13 cellular contexts compared by ENCODE assay signal in genomic region chr19:4088065-4088679, GRCh38. TPM values are rescaled to one million over a fixed set of nuclear protein-coding genes. Genes with fewer than 3 reads are reported as not detected.
A peak's percentile ranks its signal among the peaks of the same experiment; 100 is the strongest.
DNase-seq lines count a peak whose midpoint lies in the region; ATAC-seq and TF ChIP-seq lines count a peak whose summit lies in the region.
"Had no signal": no experiment of that assay in that cellular context is flagged by ENCODE, and none has a peak within 500 bp of the region (broad histone marks: within the 10 kb centered on the region; RNA-seq: fewer than 3 reads in every experiment).

No MANE protein-coding gene starts in this region.

- peaks cover 7% of the 10 kb centered on the region for H3K36me3 Mint-ChIP-seq in activated T-helper 1 cell treated with anti-CD3 and anti-CD28 coated beads, Interleukin-12 subunit alpha, Interleukin-12 subunit beta, Interleukin-2, Interleukin-4 antibody, amounts not matched to agents 30 ng/mL and 10 ng/mL and 1 ng/mL, durations not matched to agents 14 hours and 24 hours and 36 hours (ENCODE audit: low read depth)
- no peaks in the 10 kb centered on the region for H3K36me3 Mint-ChIP-seq in natural killer cell treated with Interleukin-12 subunit alpha and Interleukin-12 subunit beta and Interleukin-15 and Interleukin-18, amount 100 ng/mL, for 72 hours

- H3K4me3 ChIP-seq in BLaER1: peak overlapping the region; percentile 63; the same call in 1 of the 2 replicates
- no peak overlapping the region; a peak in 1 of 4 replicates for H3K4me3 ChIP-seq in DND-41 (ENCODE audit: low read depth in 1 of 2, low read length in 2 of 2)
- H3K4me3 ChIP-seq in colonic mucosa: no peak overlapping the region

- H3K27ac Mint-ChIP-seq in activated T-helper 1 cell treated with anti-CD3 and anti-CD28 coated beads, Interleukin-12 subunit alpha, Interleukin-12 subunit beta, Interleukin-2, Interleukin-4 antibody, amounts not matched to agents 30 ng/mL and 10 ng/mL and 1 ng/mL, durations not matched to agents 14 hours and 24 hours and 36 hours: peak overlapping the region; percentile 94
- peak overlapping the region; percentile 98 for H3K27ac Mint-ChIP-seq in natural killer cell treated with Interleukin-12 subunit alpha and Interleukin-12 subunit beta and Interleukin-15 and Interleukin-18, amount 100 ng/mL, for 72 hours

- H3K4me2 ChIP-seq in BLaER1 (peak overlapping the region; percentile 98), DND-41 (ENCODE audit: insufficient read depth, low read length) (peak overlapping the region; percentile 54; the same call in 1 of the 2 replicates)

- intact Hi-C loops in activated T-helper 1 cell treated with anti-CD3 and anti-CD28 coated beads, Interleukin-12 subunit alpha, Interleukin-12 subunit beta, Interleukin-2, Interleukin-4 antibody, amounts not matched to agents 30 ng/mL and 10 ng/mL and 1 ng/mL, durations not matched to agents 14 hours and 24 hours and 36 hours (cut with micrococcal nuclease): no loop called here
- intact Hi-C loops in colonic mucosa (cut with DNase I): no loop called here

- peaks cover 18% of the 10 kb centered on the region for H3K4me1 Mint-ChIP-seq in activated T-helper 1 cell treated with anti-CD3 and anti-CD28 coated beads, Interleukin-12 subunit alpha, Interleukin-12 subunit beta, Interleukin-2, Interleukin-4 antibody, amounts not matched to agents 30 ng/mL and 10 ng/mL and 1 ng/mL, durations not matched to agents 14 hours and 24 hours and 36 hours (ENCODE audit: low read depth)
- peaks cover 16 to 40% of the 10 kb centered on the region in 2 donors for H3K4me1 Mint-ChIP-seq in natural killer cell treated with Interleukin-12 subunit alpha and Interleukin-12 subunit beta and Interleukin-15 and Interleukin-18, amount 100 ng/mL, for 72 hours (ENCODE audit: low read depth in 2 of 2)
- H3K4me1 Mint-ChIP-seq: brain, neural crest cell had no signal

- H3K4me1 ChIP-seq in BLaER1 (peaks cover 92% of the 10 kb centered on the region), DND-41 (ENCODE audit: insufficient read depth, low read length) (peaks cover 46% of the 10 kb centered on the region), colonic mucosa (peaks cover 26% of the 10 kb centered on the region)
- H3K4me1 ChIP-seq: foreskin keratinocyte had no signal

- H3K27me3 ChIP-seq in BLaER1 (no peaks in the 10 kb centered on the region), DND-41 (ENCODE audit: insufficient read depth, low read length, poor library complexity) (no peaks in the 10 kb centered on the region), colonic mucosa (no peaks in the 10 kb centered on the region)
- H3K27me3 ChIP-seq: foreskin keratinocyte had no signal

- H2AFZ ChIP-seq in DND-41 (ENCODE audit: low read depth, low read length): no peak overlapping the region

- H4K20me1 ChIP-seq in BLaER1 (no peaks in the 10 kb centered on the region), DND-41 (ENCODE audit: insufficient read depth, low read length) (peaks cover 21% of the 10 kb centered on the region)

- no peak for ATAC-seq in DND-41 (ENCODE audit: insufficient read depth, low read depth)
- no peak for ATAC-seq in natural killer cell treated with Interleukin-12 subunit alpha and Interleukin-12 subunit beta and Interleukin-15 and Interleukin-18, amount 100 ng/mL, for 72 hours
- no peak for ATAC-seq in esophagus mucosa
- ATAC-seq: foreskin keratinocyte had no signal

- H3K27me3 Mint-ChIP-seq in activated T-helper 1 cell treated with anti-CD3 and anti-CD28 coated beads, Interleukin-12 subunit alpha, Interleukin-12 subunit beta, Interleukin-2, Interleukin-4 antibody, amounts not matched to agents 30 ng/mL and 10 ng/mL and 1 ng/mL, durations not matched to agents 14 hours and 24 hours and 36 hours (ENCODE audit: insufficient read depth): no peaks in the 10 kb centered on the region
- H3K27me3 Mint-ChIP-seq in natural killer cell treated with Interleukin-12 subunit alpha and Interleukin-12 subunit beta and Interleukin-15 and Interleukin-18, amount 100 ng/mL, for 72 hours: no peaks in the 10 kb centered on the region
- H3K27me3 Mint-ChIP-seq: brain had no signal

- peak overlapping the region; percentile 78 for H3K4me3 Mint-ChIP-seq in activated T-helper 1 cell treated with anti-CD3 and anti-CD28 coated beads, Interleukin-12 subunit alpha, Interleukin-12 subunit beta, Interleukin-2, Interleukin-4 antibody, amounts not matched to agents 30 ng/mL and 10 ng/mL and 1 ng/mL, durations not matched to agents 14 hours and 24 hours and 36 hours
- peak overlapping the region; percentile 85 for H3K4me3 Mint-ChIP-seq in natural killer cell treated with Interleukin-12 subunit alpha and Interleukin-12 subunit beta and Interleukin-15 and Interleukin-18, amount 100 ng/mL, for 72 hours
- H3K4me3 Mint-ChIP-seq: brain, neural crest cell had no signal

- H3K9ac ChIP-seq in BLaER1 (no peak overlapping the region), DND-41 (ENCODE audit: low read depth, low read length) (peak overlapping the region; percentile 29; the same call in 1 of the 2 replicates), colonic mucosa (ENCODE audit: low read depth in 2 of 2, low read length in 2 of 2) (peak overlapping the region in 1 of 2 donors; percentile 24)

- TF ChIP-seq CTCF in DND-41 (IDR thresholded peaks at IDR 0.05; ENCODE audit: borderline replicate concordance, extremely low read depth, low read length, poor library complexity, severe bottlenecking) (no peak), colonic mucosa (IDR thresholded peaks at IDR 0.05) (no peak)

- no peaks in the 10 kb centered on the region for H3K9me3 Mint-ChIP-seq in activated T-helper 1 cell treated with anti-CD3 and anti-CD28 coated beads, Interleukin-12 subunit alpha, Interleukin-12 subunit beta, Interleukin-2, Interleukin-4 antibody, amounts not matched to agents 30 ng/mL and 10 ng/mL and 1 ng/mL, durations not matched to agents 14 hours and 24 hours and 36 hours
- H3K9me3 Mint-ChIP-seq in natural killer cell treated with Interleukin-12 subunit alpha and Interleukin-12 subunit beta and Interleukin-15 and Interleukin-18, amount 100 ng/mL, for 72 hours: no peaks in the 10 kb centered on the region
- H3K9me3 Mint-ChIP-seq: brain, neural crest cell had no signal

- peaks cover 14% of the 10 kb centered on the region for H3K36me3 ChIP-seq in BLaER1
- H3K36me3 ChIP-seq in DND-41 (ENCODE audit: insufficient read depth, low read length): peaks cover 27% of the 10 kb centered on the region
- no peaks in the 10 kb centered on the region for H3K36me3 ChIP-seq in colonic mucosa

- H3K27ac ChIP-seq in BLaER1 (peak overlapping the region; percentile 59; the same call in 1 of the 2 replicates), DND-41 (ENCODE audit: low read length) (peak overlapping the region; percentile 90), colonic mucosa (no peak overlapping the region)
- H3K27ac ChIP-seq: foreskin keratinocyte had no signal

- H3K9me3 ChIP-seq in BLaER1 (no peaks in the 10 kb centered on the region), DND-41 (ENCODE audit: insufficient read depth, low read length, severe bottlenecking) (no peaks in the 10 kb centered on the region), colonic mucosa (no peaks in the 10 kb centered on the region)

- DNase-seq in DND-41 (no peak), DMS153 treated with DMSO at 0.1 percent for 48 hours (lab: John Stamatoyannopoulos, UW; ENCODE audit: unreplicated experiment) (no peak), colonic mucosa (no peak), NCI-H1105 (lab: John Stamatoyannopoulos, UW) (no peak)
- no peak for DNase-seq in activated T-helper 1 cell treated with anti-CD3 and anti-CD28 coated beads, Interleukin-12 subunit alpha, Interleukin-12 subunit beta, Interleukin-2, Interleukin-4 antibody, amounts not matched to agents 30 ng/mL and 10 ng/mL and 1 ng/mL, durations not matched to agents 14 hours and 24 hours and 36 hours (ENCODE audit: low spot score)
- no peak for DNase-seq in natural killer cell treated with Interleukin-12 subunit alpha and Interleukin-12 subunit beta and Interleukin-15 and Interleukin-18, amount 100 ng/mL, for 72 hours (ENCODE audit: low spot score)
- DNase-seq: foreskin keratinocyte, NCI-H1930, NCI-H524 treated with DMSO at 0.1 percent for 48 hours had no signal

- no peaks in the 10 kb centered on the region for H3K79me2 ChIP-seq in DND-41 (ENCODE audit: insufficient read depth, low read length)

RNA-seq across cellular contexts. Expression of gene ZBTB7A, which starts 21.5 kb away (rescaled TPM):
- total RNA-seq in activated T-helper 1 cell treated with anti-CD3 and anti-CD28 coated beads, Interleukin-12 subunit alpha, Interleukin-12 subunit beta, Interleukin-2, Interleukin-4 antibody, amounts not matched to agents 30 ng/mL and 10 ng/mL and 1 ng/mL, durations not matched to agents 14 hours and 24 hours and 36 hours: 37.1 and 41.3 TPM in 2 replicates
- 10 to 100 TPM; 63.4 to 70.5 TPM for total RNA-seq in natural killer cell treated with Interleukin-12 subunit alpha and Interleukin-12 subunit beta and Interleukin-15 and Interleukin-18, amount 100 ng/mL, for 72 hours
- 100 to 1,000 TPM; 110 to 123 TPM for total RNA-seq in colonic mucosa
- 53.7 TPM for total RNA-seq in esophagus mucosa

RNA-seq across cellular contexts. Expression of gene MAP2K2, which starts 35.8 kb away (rescaled TPM):
- total RNA-seq in activated T-helper 1 cell treated with anti-CD3 and anti-CD28 coated beads, Interleukin-12 subunit alpha, Interleukin-12 subunit beta, Interleukin-2, Interleukin-4 antibody, amounts not matched to agents 30 ng/mL and 10 ng/mL and 1 ng/mL, durations not matched to agents 14 hours and 24 hours and 36 hours: 131 and 135 TPM in 2 replicates
- 100 to 1,000 TPM; 170 to 206 TPM for total RNA-seq in natural killer cell treated with Interleukin-12 subunit alpha and Interleukin-12 subunit beta and Interleukin-15 and Interleukin-18, amount 100 ng/mL, for 72 hours
- total RNA-seq in colonic mucosa (100 to 1,000 TPM; 211 to 260 TPM), esophagus mucosa (114 TPM)
